Comparison of ENCODE assay signal across 8 cellular contexts in genomic region chr19:54158812-54159351, GRCh38. TPM values are rescaled to one million over a fixed set of nuclear protein-coding genes. Genes with fewer than 3 reads are reported as not detected.
DNase-seq lines count a peak whose midpoint lies in the region; ATAC-seq, FAIRE-seq and TF ChIP-seq lines count a peak whose summit lies in the region.

No MANE protein-coding gene starts in this region.

- peaks cover 43% of the 10 kb centered on the region for H3K36me3 ChIP-seq in CD4-positive, CD25-positive, alpha-beta regulatory T cell (ENCODE audit: control insufficient read depth, insufficient read depth, low read length)
- peaks cover 52% of the 10 kb centered on the region for H3K36me3 ChIP-seq in MG63
- H3K36me3 ChIP-seq in HepG2 (replicated peaks in 1 of 2; ENCODE audit: control insufficient read depth in 1 of 2, insufficient read depth in 2 of 2, low read length in 2 of 2) = peaks cover 10 to 40% of the 10 kb centered on the region in 2 experiments
- peaks cover 5 to 43% (median 39%) of the 10 kb centered on the region in 5 donors for H3K36me3 ChIP-seq in subcutaneous abdominal adipose tissue (ENCODE audit: control insufficient read depth in 5 of 5, insufficient read depth in 5 of 5, low read length in 5 of 5)

- no peak for TF ChIP-seq RAD21 in HepG2 (CRISPR knock-in tag; IDR thresholded peaks at IDR 0.05)

- no peak for ATAC-seq in CD4-positive, CD25-positive, alpha-beta regulatory T cell (ENCODE audit: low read depth in 2 of 2)
- ATAC-seq in HepG2 (no peak), HG02588 (IDR thresholded peaks at IDR 0.05; ENCODE audit: unreplicated experiment) (no peak)

- H3K9me3 ChIP-seq in CD4-positive, CD25-positive, alpha-beta regulatory T cell (ENCODE audit: control insufficient read depth in 2 of 2, low read length in 2 of 2) = no peaks in the 10 kb centered on the region
- H3K9me3 ChIP-seq in MG63 (no peaks in the 10 kb centered on the region), HepG2 (ENCODE audit: low read length) (no peaks in the 10 kb centered on the region), subcutaneous abdominal adipose tissue (ENCODE audit: control insufficient read depth in 5 of 5, low read length in 5 of 5) (no peaks in the 10 kb centered on the region)

- H3K36me3 Mint-ChIP-seq in CD4-positive, CD25-positive, alpha-beta regulatory T cell = peaks cover 19% of the 10 kb centered on the region

- peak overlapping the region; percentile 98 for H3K4me3 ChIP-seq in CD4-positive, CD25-positive, alpha-beta regulatory T cell (ENCODE audit: low read depth, low read length)
- peak overlapping the region; percentile 83 for H3K4me3 ChIP-seq in MG63
- H3K4me3 ChIP-seq in HepG2 (replicated peaks in 1 of 3; ENCODE audit: insufficient read depth in 1 of 3, low read depth in 2 of 3, low read length in 3 of 3) = peak overlapping the region; percentile 66 to 90 (median 80)
- peak overlapping the region; percentile 74 to 96 (median 85) for H3K4me3 ChIP-seq in subcutaneous abdominal adipose tissue (ENCODE audit: low read depth in 1 of 5, low read length in 5 of 5)

- intact Hi-C loops in HepG2 (cut with micrococcal nuclease; ENCODE audit: unreplicated experiment) = loop anchor here (2.0 kb wide), 1 partner anchor 72 kb away; no protein-coding TSS in a partner anchor

- peak overlapping the region; percentile 89 for H3K27ac ChIP-seq in CD4-positive, CD25-positive, alpha-beta regulatory T cell (ENCODE audit: insufficient read depth, low read length, poor library complexity, severe bottlenecking)
- H3K27ac ChIP-seq in HepG2 (ENCODE audit: extremely low read length, insufficient read depth, low read length) (peak overlapping the region; percentile 90), subcutaneous abdominal adipose tissue (ENCODE audit: low read depth, low read length) (peak overlapping the region; percentile 88)

- CTCF ChIA-PET in HepG2 (lab: Yijun Ruan, JAX; ENCODE audit: low intra/inter-chr PET ratio, low total read pairs) = no interaction called here

- BruUV-seq in HepG2 (replicated peaks; lab: Mats Ljungman, UMichigan) = TSS peak; percentile 85

- H3K27me3 ChIP-seq in CD4-positive, CD25-positive, alpha-beta regulatory T cell (ENCODE audit: control insufficient read depth, insufficient read depth, low read length) = no peaks in the 10 kb centered on the region
- no peaks in the 10 kb centered on the region for H3K27me3 ChIP-seq in MG63
- no peaks in the 10 kb centered on the region; a peak in 1 of 5 replicates for H3K27me3 ChIP-seq in HepG2 (ENCODE audit: control insufficient read depth in 1 of 2, insufficient read depth in 2 of 2, low read length in 2 of 2)
- no peaks in the 10 kb centered on the region for H3K27me3 ChIP-seq in subcutaneous abdominal adipose tissue (ENCODE audit: control insufficient read depth in 5 of 5, insufficient read depth in 4 of 5, low read length in 5 of 5)

- no peak for TF ChIP-seq CTCF in HepG2 (CRISPR knock-in tag; IDR thresholded peaks at IDR 0.05)

- POLR2A ChIA-PET in HepG2 (lab: Yijun Ruan, JAX) = interaction anchor here (0.9 to 3.2 kb wide), 8 partner anchors 20 to 51 kb away, joined by 4 to 48 read pairs (median 8); partner anchors contain the start of genes CNOT3, MBOAT7, PRPF31 and RPS9

- H3K4me1 Mint-ChIP-seq in CD4-positive, CD25-positive, alpha-beta regulatory T cell = peaks cover 16 to 68% (median 37%) of the 10 kb centered on the region in 4 donors

- 45% methylated on average over 19 of the region's 19 CpGs for WGBS in HepG2 (ENCODE audit: low lambda C conversion rate)

- H3K9me3 Mint-ChIP-seq in CD4-positive, CD25-positive, alpha-beta regulatory T cell = no peaks in the 10 kb centered on the region

- H3K4me3 Mint-ChIP-seq in CD4-positive, CD25-positive, alpha-beta regulatory T cell = peak overlapping the region; percentile 94 to 100 (median 99)

- H3K27me3 Mint-ChIP-seq in CD4-positive, CD25-positive, alpha-beta regulatory T cell = no peaks in the 10 kb centered on the region

- peaks cover 57% of the 10 kb centered on the region for H3K4me1 ChIP-seq in CD4-positive, CD25-positive, alpha-beta regulatory T cell (ENCODE audit: control insufficient read depth, insufficient read depth, low read length, poor library complexity, severe bottlenecking)
- peaks cover 13% of the 10 kb centered on the region for H3K4me1 ChIP-seq in HepG2 (ENCODE audit: insufficient read depth, low read length)
- peaks cover 15 to 41% (median 37%) of the 10 kb centered on the region in 5 donors for H3K4me1 ChIP-seq in subcutaneous abdominal adipose tissue (ENCODE audit: control insufficient read depth in 5 of 5, insufficient read depth in 5 of 5, low read length in 5 of 5)

- FAIRE-seq in HepG2 (lab: Jason Lieb, UNC) (peak; percentile 18), RCC 7860 (lab: Jason Lieb, UNC) (no peak)

- H3K9ac ChIP-seq in HepG2 (ENCODE audit: insufficient read depth, low read depth, low read length) (peak overlapping the region; percentile 80), subcutaneous abdominal adipose tissue (ENCODE audit: low read length in 5 of 5) (peak overlapping the region; percentile 3 to 75 (median 48))

- TF ChIP-seq EP300 in HepG2 (IDR thresholded peaks at IDR 0.05; ENCODE audit: low read depth in 2 of 2, low read length in 2 of 2) (no peak), HepG2 (CRISPR knock-in tag; IDR thresholded peaks at IDR 0.05; ENCODE audit: borderline replicate concordance) (no peak)

- in situ Hi-C loops in HepG2 (cut with HindIII; ENCODE audit: extremely low pct_ligation_motif_present, low pct_unique_long_range_greater_than_20kb) = no loop called here

- TF ChIP-seq POLR2A in HepG2 (IDR thresholded peaks at IDR 0.05; ENCODE audit: insufficient read depth in 1 of 2, low read depth in 2 of 2, low read length in 2 of 2) = no peak

- peaks cover 13% of the 10 kb centered on the region for H3K79me2 ChIP-seq in HepG2 (ENCODE audit: insufficient read depth, low read length)

- peak overlapping the region; percentile 97 to 100 (median 100) for H3K27ac Mint-ChIP-seq in CD4-positive, CD25-positive, alpha-beta regulatory T cell

- peak in 2 of 3 donors; percentile 31 to 72 for DNase-seq in CD4-positive, CD25-positive, alpha-beta regulatory T cell
- DNase-seq in MG63 (no peak), amniotic epithelial cell (ENCODE audit: low read depth) (peak; percentile 10), HepG2 (ENCODE audit: low spot score) (no peak), RCC 7860 (ENCODE audit: low spot score) (no peak), HCEC 1CT (no peak)

- H3K4me2 ChIP-seq in HepG2 (ENCODE audit: low read depth, low read length) = peak overlapping the region; percentile 97

- H4K20me1 ChIP-seq in HepG2 (ENCODE audit: insufficient read depth, low read length) = no peaks in the 10 kb centered on the region

- no peak overlapping the region for H2AFZ ChIP-seq in HepG2 (ENCODE audit: low read length)

RNA-seq across cellular contexts. Expression of gene LENG1, which starts 0.6 kb away (rescaled TPM):
- 9.3 TPM for total RNA-seq in CD4-positive, CD25-positive, alpha-beta regulatory T cell
- 10 to 100 TPM; 12.2 to 17.5 (median 13.8) TPM for polyA plus RNA-seq in CD4-positive, CD25-positive, alpha-beta regulatory T cell
- 11.1 and 18.2 TPM in 2 replicates for total RNA-seq in MG63 (2014; rRNA removed; shearing (Covaris generic); ENCODE audit: low replicate concordance)
- total RNA-seq in HepG2 (2016; rRNA removed; fragmentation: Illumina TruSeq; extraction: Trizol) = 3.8 and 4.0 TPM in 2 replicates
- 1.9 and 2.2 TPM in 2 replicates for total RNA-seq in HepG2 (2016; cell fraction: cytosol; rRNA removed; fragmentation: Illumina TruSeq; extraction: Trizol; ENCODE audit: low read depth)
- 4.3 and 4.8 TPM in 2 replicates for total RNA-seq in HepG2 (2016; cell fraction: insoluble cytoplasmic fraction; rRNA removed; fragmentation: Illumina TruSeq; extraction: Trizol)
- total RNA-seq in HepG2 (2016; cell fraction: membrane; rRNA removed; fragmentation: Illumina TruSeq; extraction: Trizol) = 1.6 and 1.8 TPM in 2 replicates
- total RNA-seq in HepG2 (2016; cell fraction: nucleus; rRNA removed; fragmentation: Illumina TruSeq; extraction: Trizol) = 2.2 and 2.7 TPM in 2 replicates
- 1.8 and 2.0 TPM in 2 replicates for polyA plus RNA-seq in HepG2 (2011; rRNA removed)
- 2.1 and 2.4 TPM in 2 replicates for polyA plus RNA-seq in HepG2 (2011; cell fraction: cytosol; rRNA removed)
- polyA plus RNA-seq in HepG2 (2011; cell fraction: nucleus; rRNA removed) = 1.8 and 2.0 TPM in 2 replicates
- polyA plus RNA-seq in HepG2 (2012) = 2.6 TPM in 2 replicates
- 1.6 TPM in 2 replicates for polyA plus RNA-seq in HepG2 (2016; cell fraction: cytosol; fragmentation: Illumina TruSeq; extraction: Trizol; ENCODE audit: low read depth)
- polyA plus RNA-seq in HepG2 (2016; cell fraction: insoluble cytoplasmic fraction; fragmentation: Illumina TruSeq; extraction: Trizol; ENCODE audit: low read depth) = 4.4 and 4.9 TPM in 2 replicates
- polyA plus RNA-seq in HepG2 (2016; cell fraction: membrane; fragmentation: Illumina TruSeq; extraction: Trizol; ENCODE audit: low read depth) = 1.0 TPM in 2 replicates
- 2.7 and 3.1 TPM in 2 replicates for polyA plus RNA-seq in HepG2 (2016; cell fraction: nucleus; fragmentation: Illumina TruSeq; extraction: Trizol; ENCODE audit: insufficient read depth, low read depth)
- polyA minus RNA-seq in HepG2 (2011; rRNA and poly(A)+ RNA removed; ENCODE audit: low replicate concordance) = 0.40 and 0.48 TPM in 2 replicates
- polyA minus RNA-seq in HepG2 (2011; cell fraction: cytosol; rRNA and poly(A)+ RNA removed) = 0.79 and 1.1 TPM in 2 replicates
- 1.7 and 1.9 TPM in 2 replicates for polyA minus RNA-seq in HepG2 (2011; cell fraction: nucleus; rRNA and poly(A)+ RNA removed)

RNA-seq across cellular contexts. Expression of gene TMC4, which starts 14.1 kb away (rescaled TPM):
- 1.1 TPM for total RNA-seq in CD4-positive, CD25-positive, alpha-beta regulatory T cell
- under 1 TPM in 3 of 4 donors, not detected in 1; 0.42 to 0.60 (median 0.49) TPM for polyA plus RNA-seq in CD4-positive, CD25-positive, alpha-beta regulatory T cell
- not detected in 2 replicates for total RNA-seq in MG63 (2014; rRNA removed; shearing (Covaris generic); ENCODE audit: low replicate concordance)
- total RNA-seq in HepG2 (2016; rRNA removed; fragmentation: Illumina TruSeq; extraction: Trizol) = 0.24 TPM in 1 of 2 replicates, not detected in the other
- total RNA-seq in HepG2 (2016; cell fraction: cytosol; rRNA removed; fragmentation: Illumina TruSeq; extraction: Trizol; ENCODE audit: low read depth) = not detected in 2 replicates
- total RNA-seq in HepG2 (2016; cell fraction: insoluble cytoplasmic fraction; rRNA removed; fragmentation: Illumina TruSeq; extraction: Trizol) = 0.15 TPM in 1 of 2 replicates, not detected in the other
- total RNA-seq in HepG2 (2016; cell fraction: membrane; rRNA removed; fragmentation: Illumina TruSeq; extraction: Trizol) = 0.41 TPM in 1 of 2 replicates, not detected in the other
- not detected in 2 replicates for total RNA-seq in HepG2 (2016; cell fraction: nucleus; rRNA removed; fragmentation: Illumina TruSeq; extraction: Trizol)
- 0.13 and 0.35 TPM in 2 replicates for polyA plus RNA-seq in HepG2 (2011; rRNA removed)
- polyA plus RNA-seq in HepG2 (2011; cell fraction: cytosol; rRNA removed) = 0.08 and 0.15 TPM in 2 replicates
- polyA plus RNA-seq in HepG2 (2011; cell fraction: nucleus; rRNA removed) = 1.8 and 1.9 TPM in 2 replicates
- polyA plus RNA-seq in HepG2 (2012) = 0.41 and 0.86 TPM in 2 replicates
- polyA plus RNA-seq in HepG2 (2016; cell fraction: cytosol; fragmentation: Illumina TruSeq; extraction: Trizol; ENCODE audit: low read depth) = 0.26 TPM in 1 of 2 replicates, not detected in the other
- polyA plus RNA-seq in HepG2 (2016; cell fraction: insoluble cytoplasmic fraction; fragmentation: Illumina TruSeq; extraction: Trizol; ENCODE audit: low read depth) = not detected in 2 replicates
- polyA plus RNA-seq in HepG2 (2016; cell fraction: membrane; fragmentation: Illumina TruSeq; extraction: Trizol; ENCODE audit: low read depth) = 0.10 and 0.50 TPM in 2 replicates
- polyA plus RNA-seq in HepG2 (2016; cell fraction: nucleus; fragmentation: Illumina TruSeq; extraction: Trizol; ENCODE audit: insufficient read depth, low read depth) = 0.73 TPM in 1 of 2 replicates, not detected in the other
- 0.12 and 0.35 TPM in 2 replicates for polyA minus RNA-seq in HepG2 (2011; rRNA and poly(A)+ RNA removed; ENCODE audit: low replicate concordance)
- not detected in 2 replicates for polyA minus RNA-seq in HepG2 (2011; cell fraction: cytosol; rRNA and poly(A)+ RNA removed)
- polyA minus RNA-seq in HepG2 (2011; cell fraction: nucleus; rRNA and poly(A)+ RNA removed) = 0.87 TPM in 1 of 2 replicates, not detected in the other

RNA-seq across cellular contexts. Expression of gene CNOT3, which starts 21.3 kb away (rescaled TPM):
- 56.9 TPM for total RNA-seq in CD4-positive, CD25-positive, alpha-beta regulatory T cell
- 1 to 10 TPM; 3.9 to 6.6 (median 5.9) TPM for polyA plus RNA-seq in CD4-positive, CD25-positive, alpha-beta regulatory T cell
- total RNA-seq in MG63 (2014; rRNA removed; shearing (Covaris generic); ENCODE audit: low replicate concordance) = 9.0 and 38.0 TPM in 2 replicates
- 5.8 and 7.6 TPM in 2 replicates for total RNA-seq in HepG2 (2016; rRNA removed; fragmentation: Illumina TruSeq; extraction: Trizol)
- total RNA-seq in HepG2 (2016; cell fraction: cytosol; rRNA removed; fragmentation: Illumina TruSeq; extraction: Trizol; ENCODE audit: low read depth) = 4.0 and 5.5 TPM in 2 replicates
- total RNA-seq in HepG2 (2016; cell fraction: insoluble cytoplasmic fraction; rRNA removed; fragmentation: Illumina TruSeq; extraction: Trizol) = 6.1 and 8.1 TPM in 2 replicates
- total RNA-seq in HepG2 (2016; cell fraction: membrane; rRNA removed; fragmentation: Illumina TruSeq; extraction: Trizol) = 11.8 and 13.1 TPM in 2 replicates
- total RNA-seq in HepG2 (2016; cell fraction: nucleus; rRNA removed; fragmentation: Illumina TruSeq; extraction: Trizol) = 11.3 and 13.6 TPM in 2 replicates
- polyA plus RNA-seq in HepG2 (2011; rRNA removed) = 4.3 and 4.9 TPM in 2 replicates
- polyA plus RNA-seq in HepG2 (2011; cell fraction: cytosol; rRNA removed) = 4.0 and 4.5 TPM in 2 replicates
- polyA plus RNA-seq in HepG2 (2011; cell fraction: nucleus; rRNA removed) = 21.1 and 21.5 TPM in 2 replicates
- polyA plus RNA-seq in HepG2 (2012) = 18.8 and 22.7 TPM in 2 replicates
- polyA plus RNA-seq in HepG2 (2016; cell fraction: cytosol; fragmentation: Illumina TruSeq; extraction: Trizol; ENCODE audit: low read depth) = 7.9 TPM in 2 replicates
- polyA plus RNA-seq in HepG2 (2016; cell fraction: insoluble cytoplasmic fraction; fragmentation: Illumina TruSeq; extraction: Trizol; ENCODE audit: low read depth) = 25.5 and 38.4 TPM in 2 replicates
- 11.9 and 12.9 TPM in 2 replicates for polyA plus RNA-seq in HepG2 (2016; cell fraction: membrane; fragmentation: Illumina TruSeq; extraction: Trizol; ENCODE audit: low read depth)
- polyA plus RNA-seq in HepG2 (2016; cell fraction: nucleus; fragmentation: Illumina TruSeq; extraction: Trizol; ENCODE audit: insufficient read depth, low read depth) = 58.2 and 71.4 TPM in 2 replicates
- 6.7 and 8.6 TPM in 2 replicates for polyA minus RNA-seq in HepG2 (2011; rRNA and poly(A)+ RNA removed; ENCODE audit: low replicate concordance)
- 13.1 and 16.9 TPM in 2 replicates for polyA minus RNA-seq in HepG2 (2011; cell fraction: cytosol; rRNA and poly(A)+ RNA removed)
- polyA minus RNA-seq in HepG2 (2011; cell fraction: nucleus; rRNA and poly(A)+ RNA removed) = 7.5 and 10.3 TPM in 2 replicates

RNA-seq across cellular contexts. Expression of gene MBOAT7, which starts 30.5 kb away (rescaled TPM):
- total RNA-seq in CD4-positive, CD25-positive, alpha-beta regulatory T cell = 25.8 TPM
- 10 to 100 TPM; 10.8 to 17.2 (median 15.0) TPM for polyA plus RNA-seq in CD4-positive, CD25-positive, alpha-beta regulatory T cell
- 15.7 and 43.2 TPM in 2 replicates for total RNA-seq in MG63 (2014; rRNA removed; shearing (Covaris generic); ENCODE audit: low replicate concordance)
- total RNA-seq in HepG2 (2016; rRNA removed; fragmentation: Illumina TruSeq; extraction: Trizol) = 9.0 and 22.2 TPM in 2 replicates
- total RNA-seq in HepG2 (2016; cell fraction: cytosol; rRNA removed; fragmentation: Illumina TruSeq; extraction: Trizol; ENCODE audit: low read depth) = 6.0 and 7.0 TPM in 2 replicates
- 9.8 and 24.6 TPM in 2 replicates for total RNA-seq in HepG2 (2016; cell fraction: insoluble cytoplasmic fraction; rRNA removed; fragmentation: Illumina TruSeq; extraction: Trizol)
- total RNA-seq in HepG2 (2016; cell fraction: membrane; rRNA removed; fragmentation: Illumina TruSeq; extraction: Trizol) = 10.9 and 16.4 TPM in 2 replicates
- total RNA-seq in HepG2 (2016; cell fraction: nucleus; rRNA removed; fragmentation: Illumina TruSeq; extraction: Trizol) = 22.1 and 22.7 TPM in 2 replicates
- polyA plus RNA-seq in HepG2 (2011; rRNA removed) = 25.5 and 42.2 TPM in 2 replicates
- polyA plus RNA-seq in HepG2 (2011; cell fraction: cytosol; rRNA removed) = 14.0 and 19.6 TPM in 2 replicates
- polyA plus RNA-seq in HepG2 (2011; cell fraction: nucleus; rRNA removed) = 62.9 and 70.0 TPM in 2 replicates
- 26.2 and 43.9 TPM in 2 replicates for polyA plus RNA-seq in HepG2 (2012)
- polyA plus RNA-seq in HepG2 (2016; cell fraction: cytosol; fragmentation: Illumina TruSeq; extraction: Trizol; ENCODE audit: low read depth) = 5.9 and 6.3 TPM in 2 replicates
- polyA plus RNA-seq in HepG2 (2016; cell fraction: insoluble cytoplasmic fraction; fragmentation: Illumina TruSeq; extraction: Trizol; ENCODE audit: low read depth) = 14.0 and 15.8 TPM in 2 replicates
- 15.2 and 15.3 TPM in 2 replicates for polyA plus RNA-seq in HepG2 (2016; cell fraction: membrane; fragmentation: Illumina TruSeq; extraction: Trizol; ENCODE audit: low read depth)
- 55.8 and 59.3 TPM in 2 replicates for polyA plus RNA-seq in HepG2 (2016; cell fraction: nucleus; fragmentation: Illumina TruSeq; extraction: Trizol; ENCODE audit: insufficient read depth, low read depth)
- 43.8 and 78.6 TPM in 2 replicates for polyA minus RNA-seq in HepG2 (2011; rRNA and poly(A)+ RNA removed; ENCODE audit: low replicate concordance)
- 25.2 and 27.9 TPM in 2 replicates for polyA minus RNA-seq in HepG2 (2011; cell fraction: cytosol; rRNA and poly(A)+ RNA removed)
- polyA minus RNA-seq in HepG2 (2011; cell fraction: nucleus; rRNA and poly(A)+ RNA removed) = 11.7 and 13.1 TPM in 2 replicates

RNA-seq across cellular contexts. Expression of gene TSEN34, which starts 32.2 kb away (rescaled TPM):
- 10.1 TPM for total RNA-seq in CD4-positive, CD25-positive, alpha-beta regulatory T cell
- 10 to 100 TPM; 36.6 to 55.5 (median 49.7) TPM for polyA plus RNA-seq in CD4-positive, CD25-positive, alpha-beta regulatory T cell
- total RNA-seq in MG63 (2014; rRNA removed; shearing (Covaris generic); ENCODE audit: low replicate concordance) = 68.7 and 103 TPM in 2 replicates
- total RNA-seq in HepG2 (2016; rRNA removed; fragmentation: Illumina TruSeq; extraction: Trizol) = 64.8 and 65.4 TPM in 2 replicates
- 15.4 and 16.0 TPM in 2 replicates for total RNA-seq in HepG2 (2016; cell fraction: cytosol; rRNA removed; fragmentation: Illumina TruSeq; extraction: Trizol; ENCODE audit: low read depth)
- 63.3 and 68.4 TPM in 2 replicates for total RNA-seq in HepG2 (2016; cell fraction: insoluble cytoplasmic fraction; rRNA removed; fragmentation: Illumina TruSeq; extraction: Trizol)
- total RNA-seq in HepG2 (2016; cell fraction: membrane; rRNA removed; fragmentation: Illumina TruSeq; extraction: Trizol) = 33.2 and 37.1 TPM in 2 replicates
- total RNA-seq in HepG2 (2016; cell fraction: nucleus; rRNA removed; fragmentation: Illumina TruSeq; extraction: Trizol) = 20.1 and 23.9 TPM in 2 replicates
- polyA plus RNA-seq in HepG2 (2011; rRNA removed) = 55.1 and 62.6 TPM in 2 replicates
- 64.8 and 96.9 TPM in 2 replicates for polyA plus RNA-seq in HepG2 (2011; cell fraction: cytosol; rRNA removed)
- 39.4 and 39.7 TPM in 2 replicates for polyA plus RNA-seq in HepG2 (2011; cell fraction: nucleus; rRNA removed)
- 36.9 and 37.0 TPM in 2 replicates for polyA plus RNA-seq in HepG2 (2012)
- polyA plus RNA-seq in HepG2 (2016; cell fraction: cytosol; fragmentation: Illumina TruSeq; extraction: Trizol; ENCODE audit: low read depth) = 19.8 and 21.5 TPM in 2 replicates
- 66.3 and 66.4 TPM in 2 replicates for polyA plus RNA-seq in HepG2 (2016; cell fraction: insoluble cytoplasmic fraction; fragmentation: Illumina TruSeq; extraction: Trizol; ENCODE audit: low read depth)
- 28.2 and 30.6 TPM in 2 replicates for polyA plus RNA-seq in HepG2 (2016; cell fraction: membrane; fragmentation: Illumina TruSeq; extraction: Trizol; ENCODE audit: low read depth)
- 31.1 and 43.4 TPM in 2 replicates for polyA plus RNA-seq in HepG2 (2016; cell fraction: nucleus; fragmentation: Illumina TruSeq; extraction: Trizol; ENCODE audit: insufficient read depth, low read depth)
- polyA minus RNA-seq in HepG2 (2011; rRNA and poly(A)+ RNA removed; ENCODE audit: low replicate concordance) = 43.3 and 70.9 TPM in 2 replicates
- polyA minus RNA-seq in HepG2 (2011; cell fraction: cytosol; rRNA and poly(A)+ RNA removed) = 29.5 and 30.6 TPM in 2 replicates
- 10.3 and 10.7 TPM in 2 replicates for polyA minus RNA-seq in HepG2 (2011; cell fraction: nucleus; rRNA and poly(A)+ RNA removed)

Comparison
In these comparisons a context has a peak if more than half of its experiments do, and no peak if none do; other contexts are left out.
1. DNase-seq: peak in CD4-positive, CD25-positive, alpha-beta regulatory T cell (2 of 3) and amniotic epithelial cell (single experiment); none in MG63 (single experiment), HepG2 (single experiment), RCC 7860 (single experiment) and HCEC 1CT (single experiment).
2. Peak in every context shown above with its lines, with median percentiles within 50 percentile points of each other: H3K27ac ChIP-seq and H3K4me3 ChIP-seq.